ENCODE assay signal across 1 cellular context in the genomic region with DNA sequence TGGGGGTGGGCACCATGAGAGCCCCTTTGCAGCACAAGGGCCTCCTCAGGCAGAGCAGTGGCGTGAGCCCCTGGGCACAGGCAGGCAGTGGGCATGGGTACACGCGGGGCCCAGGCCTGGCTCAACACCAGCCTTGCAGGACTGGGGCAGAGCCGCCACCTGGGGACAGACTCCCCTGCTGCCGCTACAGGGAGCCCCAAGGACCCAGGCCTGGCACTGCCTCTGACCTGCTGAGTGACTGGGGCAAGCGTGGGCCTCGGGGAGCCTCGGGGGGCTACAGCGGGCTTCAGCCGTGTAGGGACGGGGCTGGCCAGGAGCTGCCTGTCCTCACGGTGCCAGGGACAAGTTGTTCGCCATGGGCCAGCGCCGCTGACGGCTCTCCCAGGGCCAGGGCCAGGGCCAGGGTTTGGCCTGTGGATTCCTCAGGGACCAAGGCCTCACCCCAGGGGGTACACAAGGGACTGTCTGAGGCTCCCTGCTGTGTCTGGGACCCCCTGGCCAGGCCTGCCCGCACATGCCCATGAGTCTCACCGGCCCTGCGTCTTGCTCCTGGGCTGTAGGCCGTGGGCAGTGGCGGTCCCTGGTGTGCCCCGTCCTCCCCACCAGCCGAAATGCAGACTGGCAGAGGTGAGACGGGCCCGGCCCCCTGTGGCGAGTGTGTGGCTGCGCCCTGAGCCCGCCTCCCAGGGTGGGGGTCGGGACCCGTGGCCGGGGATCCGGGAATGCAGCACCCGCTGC.
TF ChIP-seq lines count a peak whose summit lies in the region.

No MANE protein-coding gene starts in this region.

TF ChIP-seq in H1, 55 proteins besides CTCF, POLR2A, EP300 and RAD21:
- TF ChIP-seq CBX8 (IDR thresholded peaks at IDR 0.05; ENCODE audit: borderline replicate concordance, low read depth, low read length) (no peak), SUZ12 (IDR thresholded peaks at IDR 0.05; ENCODE audit: low read length) (no peak), CHD7 (IDR thresholded peaks at IDR 0.05; ENCODE audit: insufficient replicate concordance, low read length) (no peak), SIRT6 (IDR thresholded peaks at IDR 0.05; ENCODE audit: low read length) (no peak), HDAC2 (IDR thresholded peaks at IDR 0.05; ENCODE audit: borderline replicate concordance in 1 of 2, low read depth in 2 of 2, low read length in 2 of 2) (no peak), YY1 (IDR thresholded peaks at IDR 0.05; ENCODE audit: low read depth, low read length) (no peak)
- TF ChIP-seq, protein P1, sequence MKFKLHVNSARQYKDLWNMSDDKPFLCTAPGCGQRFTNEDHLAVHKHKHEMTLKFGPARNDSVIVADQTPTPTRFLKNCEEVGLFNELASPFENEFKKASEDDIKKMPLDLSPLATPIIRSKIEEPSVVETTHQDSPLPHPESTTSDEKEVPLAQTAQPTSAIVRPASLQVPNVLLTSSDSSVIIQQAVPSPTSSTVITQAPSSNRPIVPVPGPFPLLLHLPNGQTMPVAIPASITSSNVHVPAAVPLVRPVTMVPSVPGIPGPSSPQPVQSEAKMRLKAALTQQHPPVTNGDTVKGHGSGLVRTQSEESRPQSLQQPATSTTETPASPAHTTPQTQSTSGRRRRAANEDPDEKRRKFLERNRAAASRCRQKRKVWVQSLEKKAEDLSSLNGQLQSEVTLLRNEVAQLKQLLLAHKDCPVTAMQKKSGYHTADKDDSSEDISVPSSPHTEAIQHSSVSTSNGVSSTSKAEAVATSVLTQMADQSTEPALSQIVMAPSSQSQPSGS (IDR thresholded peaks at IDR 0.05; ENCODE audit: low read length) = no peak
